8 cellular contexts compared by ENCODE assay signal in the genomic region with DNA sequence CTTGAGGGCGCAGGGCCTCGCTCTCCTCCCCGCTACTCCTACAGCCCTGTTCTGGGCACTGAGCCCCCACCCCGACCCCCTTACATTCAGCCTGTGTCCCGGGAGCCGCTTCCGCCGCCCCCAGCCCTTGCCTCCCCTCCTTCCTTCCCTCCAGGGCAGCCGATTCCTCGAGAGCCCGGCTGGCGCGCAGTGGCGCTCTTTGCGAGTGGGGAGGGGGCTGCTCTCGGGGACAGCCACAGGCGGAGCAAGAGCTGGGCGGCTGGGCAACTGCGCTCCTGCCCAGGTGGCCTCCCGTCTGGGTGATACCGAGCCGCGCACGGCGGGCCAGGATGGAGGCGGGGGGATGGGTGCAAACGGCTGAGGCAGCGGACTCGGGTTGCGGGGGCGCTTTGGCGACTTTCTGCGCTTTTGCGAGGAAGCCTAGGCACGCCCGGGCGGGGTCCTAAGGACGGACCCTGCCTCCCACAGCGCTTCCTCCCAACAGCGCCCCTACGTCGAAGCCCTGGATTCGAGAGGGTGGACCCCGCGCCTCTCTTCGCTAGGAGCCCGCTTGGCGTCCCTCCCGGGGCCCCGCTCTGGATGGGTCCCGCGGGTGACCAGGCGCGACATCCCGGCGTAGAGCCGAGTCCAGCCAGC. TPM values are rescaled to one million over a fixed set of nuclear protein-coding genes. Genes with fewer than 3 reads are reported as not detected.
DNase-seq lines count a peak whose midpoint lies in the region; ATAC-seq and TF ChIP-seq lines count a peak whose summit lies in the region.

No MANE protein-coding gene starts in this region.

- H3K9ac ChIP-seq in fibroblast of lung (ENCODE audit: insufficient read depth, low read length): no peak overlapping the region

- peak; percentile 31 for TF ChIP-seq CTCF in RWPE2 (IDR thresholded peaks at IDR 0.05; ENCODE audit: poor library complexity, severe bottlenecking)
- no peak for TF ChIP-seq CTCF in fibroblast of lung (conservative IDR thresholded peaks at IDR 0.05 in 1 of 2, IDR thresholded peaks at IDR 0.05 in 1 of 2; ENCODE audit: low read depth in 1 of 2, low read length in 2 of 2)
- no peak for TF ChIP-seq CTCF in osteoblast (IDR thresholded peaks at IDR 0.05; ENCODE audit: extremely low read depth, low read depth, low read length)

- H3K4me3 ChIP-seq in CD4-positive, alpha-beta memory T cell (ENCODE audit: low read length in 2 of 2): peak overlapping the region in 1 of 2 donors; percentile 53
- H3K4me3 ChIP-seq in RWPE2 (ENCODE audit: severe bottlenecking) (peak overlapping the region; percentile 79), fibroblast of lung (replicated peaks in 1 of 4; ENCODE audit: control extremely low read depth in 1 of 4, insufficient read depth in 1 of 4, low read depth in 3 of 4, low read length in 4 of 4) (peak overlapping the region in 3 of 4 experiments; percentile 31 to 66 (median 39)), osteoblast (ENCODE audit: insufficient read depth, low read length) (peak overlapping the region; percentile 68)

- H3K36me3 ChIP-seq in CD4-positive, alpha-beta memory T cell (ENCODE audit: insufficient read depth, low read length): no peaks in the 10 kb centered on the region
- no peaks in the 10 kb centered on the region for H3K36me3 ChIP-seq in RWPE2 (ENCODE audit: low read depth)
- no peaks in the 10 kb centered on the region for H3K36me3 ChIP-seq in fibroblast of lung (ENCODE audit: control insufficient read depth, insufficient read depth, low read length)
- H3K36me3 ChIP-seq in osteoblast (ENCODE audit: insufficient read depth, low read length): no peaks in the 10 kb centered on the region

- no peaks in the 10 kb centered on the region for H3K9me3 ChIP-seq in CD4-positive, alpha-beta memory T cell (ENCODE audit: control insufficient read depth in 1 of 2, low read length in 2 of 2)
- H3K9me3 ChIP-seq in RWPE2 (ENCODE audit: severe bottlenecking): no peaks in the 10 kb centered on the region
- H3K9me3 ChIP-seq in fibroblast of lung (ENCODE audit: control insufficient read depth, insufficient read depth, low read depth, low read length): no peaks in the 10 kb centered on the region
- no peaks in the 10 kb centered on the region for H3K9me3 ChIP-seq in osteoblast (ENCODE audit: low read depth, low read length)

- no peak overlapping the region for H3K27ac ChIP-seq in CD4-positive, alpha-beta memory T cell (ENCODE audit: low read depth, low read length)
- H3K27ac ChIP-seq in RWPE2 (ENCODE audit: poor library complexity, severe bottlenecking) (no peak overlapping the region), fibroblast of lung (ENCODE audit: insufficient read depth, low read length) (no peak overlapping the region), osteoblast (ENCODE audit: low read depth, low read length) (no peak overlapping the region), caudate nucleus (ENCODE audit: low read depth, low read length) (no peak overlapping the region)

- H3K4me2 ChIP-seq in fibroblast of lung (ENCODE audit: extremely low read depth, insufficient read depth, low read length) (peak overlapping the region; percentile 83), osteoblast (ENCODE audit: insufficient read depth, low read length) (peak overlapping the region; percentile 81)

- peaks cover 0 to 3% (median 0%) of the 10 kb centered on the region in 8 donors for H3K9me3 Mint-ChIP-seq in CD4-positive, alpha-beta memory T cell

- peaks cover 0 to 1% of the 10 kb centered on the region in 2 donors for H3K27me3 Mint-ChIP-seq in CD4-positive, alpha-beta memory T cell

- CTCF ChIA-PET in CD4-positive, alpha-beta memory T cell (lab: Charles Lee; ENCODE audit: partially characterized antibody): no interaction called here

- POLR2A ChIA-PET in CD4-positive, alpha-beta memory T cell (lab: Charles Lee; ENCODE audit: partially characterized antibody): interaction anchor here (1.5 to 4.8 kb wide), 2 partner anchors 102 to 292 kb away, joined by 3 to 27 read pairs; partner anchors contain the start of gene CFAP20

- H3K4me1 ChIP-seq in CD4-positive, alpha-beta memory T cell (ENCODE audit: insufficient read depth, low read length): peaks cover 15% of the 10 kb centered on the region
- H3K4me1 ChIP-seq in RWPE2 (ENCODE audit: insufficient read depth, poor library complexity, severe bottlenecking): peaks cover 11% of the 10 kb centered on the region
- peaks cover 13% of the 10 kb centered on the region for H3K4me1 ChIP-seq in fibroblast of lung (ENCODE audit: control insufficient read depth, extremely low read depth, insufficient read depth, low read length)
- H3K4me1 ChIP-seq in osteoblast (ENCODE audit: insufficient read depth, low read length): peaks cover 21% of the 10 kb centered on the region

- peak overlapping the region; percentile 27 to 78 (median 50) for H3K4me3 Mint-ChIP-seq in CD4-positive, alpha-beta memory T cell

- no peak overlapping the region for H2AFZ ChIP-seq in fibroblast of lung (ENCODE audit: low read length)
- no peak overlapping the region for H2AFZ ChIP-seq in osteoblast (ENCODE audit: low read length)

- intact Hi-C loops in CD4-positive, alpha-beta memory T cell (cut with micrococcal nuclease): loop anchor here (1.0 to 10.0 kb wide), 2 partner anchors 171 to 728 kb away; partner anchors contain the start of gene CSNK2A2

- ATAC-seq in RWPE2 (ENCODE audit: low read depth) (no peak), HG02759 (IDR thresholded peaks at IDR 0.05; ENCODE audit: unreplicated experiment) (no peak), GM19452 (IDR thresholded peaks at IDR 0.05; ENCODE audit: unreplicated experiment) (no peak), GM21528 (IDR thresholded peaks at IDR 0.05; ENCODE audit: low FRiP score, unreplicated experiment) (no peak)

- no peaks in the 10 kb centered on the region for H3K27me3 ChIP-seq in CD4-positive, alpha-beta memory T cell (ENCODE audit: insufficient read depth, low read length)
- H3K27me3 ChIP-seq in RWPE2 (ENCODE audit: insufficient read depth, poor library complexity, severe bottlenecking) (no peaks in the 10 kb centered on the region), fibroblast of lung (ENCODE audit: control insufficient read depth, insufficient read depth, low read length) (peaks cover 13% of the 10 kb centered on the region), osteoblast (ENCODE audit: insufficient read depth, low read length) (peaks cover 55% of the 10 kb centered on the region)

- DNase-seq in CD4-positive, alpha-beta memory T cell: no peak
- DNase-seq in RWPE2 (ENCODE audit: low spot score): no peak
- DNase-seq in fibroblast of lung (ENCODE audit: low read depth in 2 of 2): no peak
- DNase-seq in osteoblast (ENCODE audit: insufficient read length, low spot score, missing footprints): peak; percentile 83
- no peak for DNase-seq in caudate nucleus (lab: John Stamatoyannopoulos, UW)

- H3K27ac Mint-ChIP-seq in CD4-positive, alpha-beta memory T cell: no peak overlapping the region

- H3K36me3 Mint-ChIP-seq in CD4-positive, alpha-beta memory T cell: peaks cover 0 to 5% of the 10 kb centered on the region in 2 donors

- H3K79me2 ChIP-seq in fibroblast of lung (ENCODE audit: control insufficient read depth, insufficient read depth, low read length) (no peaks in the 10 kb centered on the region), osteoblast (ENCODE audit: insufficient read depth, low read length) (no peaks in the 10 kb centered on the region)

- H4K20me1 ChIP-seq in fibroblast of lung (ENCODE audit: control insufficient read depth, extremely low read depth, insufficient read depth, low read length) (no peaks in the 10 kb centered on the region), osteoblast (ENCODE audit: insufficient read depth, low read length) (peaks cover 8% of the 10 kb centered on the region)

- H3K4me1 Mint-ChIP-seq in CD4-positive, alpha-beta memory T cell: peaks cover 3 to 24% (median 14%) of the 10 kb centered on the region in 4 donors

RNA-seq across cellular contexts. Expression of gene MMP15, which starts 1.3 kb away (rescaled TPM):
- 1 to 10 TPM; 1.6 to 1.8 TPM for total RNA-seq in CD4-positive, alpha-beta memory T cell
- under 1 TPM in 1 of 2 donors, not detected in 1; 0.21 TPM for polyA plus RNA-seq in CD4-positive, alpha-beta memory T cell
- 2.1 and 6.4 TPM in 2 replicates for total RNA-seq in fibroblast of lung
- 0.74 and 1.3 TPM in 2 replicates for polyA plus RNA-seq in fibroblast of lung
- 1.1 and 2.2 TPM in 2 replicates for polyA plus RNA-seq in fibroblast of lung (2012)
- polyA minus RNA-seq in fibroblast of lung (ENCODE audit: low replicate concordance): 1.7 and 4.1 TPM in 2 replicates
- total RNA-seq in osteoblast: 7.7 and 9.4 TPM in 2 replicates

RNA-seq across cellular contexts. Expression of gene USB1, which starts 25.6 kb away (rescaled TPM):
- 10 to 100 TPM; 36.4 to 39.5 TPM for total RNA-seq in CD4-positive, alpha-beta memory T cell
- polyA plus RNA-seq in CD4-positive, alpha-beta memory T cell: 10 to 100 TPM; 35.3 to 45.2 TPM
- total RNA-seq in fibroblast of lung: 14.1 and 18.8 TPM in 2 replicates
- 32.7 and 53.2 TPM in 2 replicates for polyA plus RNA-seq in fibroblast of lung
- 33.5 and 46.5 TPM in 2 replicates for polyA plus RNA-seq in fibroblast of lung (2012)
- polyA minus RNA-seq in fibroblast of lung (ENCODE audit: low replicate concordance): 51.2 and 168 TPM in 2 replicates
- 17.7 and 19.2 TPM in 2 replicates for total RNA-seq in osteoblast

RNA-seq across cellular contexts. Expression of gene ZNF319, which starts 26.4 kb away (rescaled TPM):
- total RNA-seq in CD4-positive, alpha-beta memory T cell: 10 to 100 TPM; 19.7 to 20.5 TPM
- polyA plus RNA-seq in CD4-positive, alpha-beta memory T cell: 10 to 100 TPM in 1 of 2 donors, 1 to 10 TPM in 1; 2.3 to 16.5 TPM
- total RNA-seq in fibroblast of lung (2.8 and 4.1 TPM in 2 replicates), osteoblast (4.3 and 5.6 TPM in 2 replicates)
- 2.6 and 3.4 TPM in 2 replicates for polyA plus RNA-seq in fibroblast of lung
- polyA plus RNA-seq in fibroblast of lung (2012): 3.4 and 5.4 TPM in 2 replicates
- 7.5 and 18.7 TPM in 2 replicates for polyA minus RNA-seq in fibroblast of lung (ENCODE audit: low replicate concordance)

RNA-seq across cellular contexts. Expression of gene CNGB1, which starts 55.9 kb away (rescaled TPM):
- not detected for total RNA-seq in CD4-positive, alpha-beta memory T cell
- polyA plus RNA-seq in CD4-positive, alpha-beta memory T cell: not detected
- total RNA-seq in fibroblast of lung (not detected in 2 replicates), osteoblast (not detected in 2 replicates)
- not detected in 2 replicates for polyA plus RNA-seq in fibroblast of lung
- not detected in 2 replicates for polyA plus RNA-seq in fibroblast of lung (2012)
- not detected in 2 replicates for polyA minus RNA-seq in fibroblast of lung (ENCODE audit: low replicate concordance)
